In genomic region chr7:157577796-157578339, GRCh38 we compare ENCODE assay signal across 33 cellular contexts.
"Had no signal": no experiment of that assay in that cellular context is flagged by ENCODE, and none has a peak within 500 bp of the region (broad histone marks: within the 10 kb centered on the region; RNA-seq: fewer than 3 reads in every experiment).

No MANE protein-coding gene starts in this region.

- H3K27me3 Mint-ChIP-seq: activated CD4-positive, alpha-beta T cell treated with anti-CD3 and anti-CD28 coated beads for 36 hours had no signal

- H3K36me3 Mint-ChIP-seq: activated naive CD4-positive, alpha-beta T cell treated with anti-CD3 and anti-CD28 coated beads, Interleukin-2, amount 50 U/mL, for 72 hours had no signal

- H3K9ac ChIP-seq: SK-N-SH had no signal

- H3K27ac ChIP-seq: adrenal gland, Peyer's patch, SJSA1 had no signal

- ATAC-seq: activated CD4-positive, alpha-beta T cell treated with anti-CD3 and anti-CD28 coated beads for 36 hours; activated CD4-positive, CD25-positive, alpha-beta regulatory T cell treated with anti-CD3 and anti-CD28 coated beads, Interleukin-2, amount 50 U/mL, for 24 hours; activated CD8-positive, alpha-beta T cell treated with anti-CD3 and anti-CD28 coated beads, Interleukin-2, amount 10 ng/mL, durations not matched to agents 7 days and 5 days; activated naive CD4-positive, alpha-beta T cell treated with anti-CD3 and anti-CD28 coated beads, Interleukin-2, amount 50 U/mL, for 72 hours had no signal

- H3K4me2 ChIP-seq: SK-N-SH had no signal

- H3K27me3 ChIP-seq: adrenal gland, Peyer's patch, SJSA1 had no signal

- H3K4me3 Mint-ChIP-seq: activated CD4-positive, alpha-beta T cell treated with anti-CD3 and anti-CD28 coated beads for 36 hours; activated CD8-positive, alpha-beta T cell treated with anti-CD3 and anti-CD28 coated beads, Interleukin-2, amount 10 ng/mL, durations not matched to agents 7 days and 5 days; activated T-cell treated with anti-CD3 and anti-CD28 coated beads, Interleukin-2, amount 50 U/mL, for 24 hours; brain; T-helper 1 cell treated with Interleukin-12 subunit alpha and Interleukin-12 subunit beta and Interleukin-4 antibody, amounts not matched to agents 30 μg/mL and 1 μg/mL, for 36 hours had no signal

- H3K9me3 Mint-ChIP-seq: activated CD4-positive, alpha-beta T cell treated with anti-CD3 and anti-CD28 coated beads, Interleukin-2, amount 10 ng/mL, durations not matched to agents 7 days and 5 days; activated naive CD4-positive, alpha-beta T cell treated with anti-CD3 and anti-CD28 coated beads, Interleukin-2, amount 50 U/mL, for 72 hours; activated T-cell treated with anti-CD3 and anti-CD28 coated beads, Interleukin-2, amount 50 U/mL, for 24 hours; activated T-helper 2 cell treated with anti-CD3 and anti-CD28 coated beads, Interferon-gamma antibody, Interleukin-2, Interleukin-4, amounts not matched to agents 10 μg/mL and 5 μg/mL and 100 μg/mL, durations not matched to agents 14 hours and 24 hours and 36 hours; T-helper 1 cell treated with Interleukin-12 subunit alpha and Interleukin-12 subunit beta and Interleukin-4 antibody, amounts not matched to agents 30 μg/mL and 1 μg/mL, for 36 hours; T-helper 2 cell treated with Interferon-gamma antibody and Interleukin-4, amounts not matched to agents 5 μg/mL and 100 μg/mL, for 36 hours had no signal

- FAIRE-seq: bronchial epithelial cell, TTC549 had no signal

- H3K27ac Mint-ChIP-seq: activated CD4-positive, alpha-beta T cell treated with anti-CD3 and anti-CD28 coated beads for 36 hours; activated CD4-positive, alpha-beta T cell treated with anti-CD3 and anti-CD28 coated beads, Interleukin-2, amount 10 ng/mL, durations not matched to agents 7 days and 5 days; activated CD8-positive, alpha-beta T cell treated with anti-CD3 and anti-CD28 coated beads, Interleukin-2, amount 10 ng/mL, durations not matched to agents 7 days and 5 days; activated T-cell treated with anti-CD3 and anti-CD28 coated beads, Interleukin-2, amount 50 U/mL, for 24 hours; activated T-helper 2 cell treated with anti-CD3 and anti-CD28 coated beads, Interferon-gamma antibody, Interleukin-2, Interleukin-4, amounts not matched to agents 10 μg/mL and 5 μg/mL and 100 μg/mL, durations not matched to agents 14 hours and 24 hours and 36 hours; T-helper 1 cell treated with Interleukin-12 subunit alpha and Interleukin-12 subunit beta and Interleukin-4 antibody, amounts not matched to agents 30 μg/mL and 1 μg/mL, for 36 hours had no signal

- H3K4me1 ChIP-seq: adrenal gland, Peyer's patch, SJSA1 had no signal

- H3K36me3 ChIP-seq: adrenal gland, Peyer's patch, SJSA1 had no signal

- H3K4me3 ChIP-seq: adrenal gland, Peyer's patch, SJSA1 had no signal

- H3K9me3 ChIP-seq: adrenal gland, Peyer's patch, SJSA1, SK-N-SH had no signal

- DNase-seq: activated CD4-positive, alpha-beta T cell treated with anti-CD3 and anti-CD28 coated beads for 36 hours; activated CD4-positive, alpha-beta T cell treated with anti-CD3 and anti-CD28 coated beads, Interleukin-2, amount 10 ng/mL, durations not matched to agents 7 days and 5 days; activated CD4-positive, alpha-beta T cell treated with anti-CD3 and anti-CD28 coated beads, Interleukin-2, amount 50 U/mL, for 48 hours; activated CD8-positive, alpha-beta T cell treated with anti-CD3 and anti-CD28 coated beads, Interleukin-2, amount 10 ng/mL, durations not matched to agents 7 days and 5 days; activated gamma-delta T cell; activated naive CD4-positive, alpha-beta T cell treated with Interleukin-2 at 50 U/mL for 16 hours; activated T-cell treated with anti-CD3 and anti-CD28 coated beads, Interleukin-2, amount 50 U/mL, for 24 hours; adrenal gland; anterior cingulate cortex; caudate nucleus; NCI-H1436 treated with DMSO at 0.1 percent for 48 hours; NCI-H1694 treated with DMSO at 0.1 percent for 48 hours; NCI-H2029 treated with DMSO at 0.1 percent for 48 hours; NCI-H2107; NCI-H2171; NCI-H510A; NCI-H526; NCI-H748 treated with DMSO at 0.1 percent for 48 hours; NK-92 treated with Interleukin-12 subunit alpha and Interleukin-12 subunit beta, amount 100 ng/mL, for 24 hours; PC-3; RPMI8226; SHP77 treated with DMSO at 0.1 percent for 48 hours; SK-N-SH had no signal
